ENCODE assay signal across 23 cellular contexts in genomic region chr2:165002638-165003037, GRCh38.
"Had no signal": no experiment of that assay in that cellular context is flagged by ENCODE, and none has a peak within 500 bp of the region (broad histone marks: within the 10 kb centered on the region; RNA-seq: fewer than 3 reads in every experiment).

No MANE protein-coding gene starts in this region.

- ATAC-seq: effector memory CD8-positive, alpha-beta T cell; left colon; left ventricle myocardium superior; lower lobe of right lung; mucosa of descending colon; naive thymus-derived CD4-positive, alpha-beta T cell; sciatic nerve; stimulated activated effector memory CD8-positive, alpha-beta T cell treated with anti-CD3 and anti-CD28 coated beads, Interleukin-12 subunit alpha, Interleukin-12 subunit beta, amount 100 ng/mL, for 72 hours had no signal

- DNase-seq: dermis blood vessel endothelial cell; effector memory CD8-positive, alpha-beta T cell; erythroblast; esophagus squamous epithelium; foreskin melanocyte; glutamatergic neuron; heart right ventricle; islet precursor cell; kidney glomerular epithelial cell; left colon; left ventricle myocardium superior; lower lobe of right lung; mucosa of descending colon; naive thymus-derived CD4-positive, alpha-beta T cell; stimulated activated CD4-positive, alpha-beta T cell treated with anti-CD3 and anti-CD28 coated beads, Interleukin-12 subunit alpha, Interleukin-12 subunit beta, amount 100 ng/mL, for 4 hours; stimulated activated CD4-positive, alpha-beta T cell treated with anti-CD3 and anti-CD28 coated beads, Interleukin-1b, Interleukin-23, amount 100 ng/mL, for 48 hours; stimulated activated CD4-positive, alpha-beta T cell treated with anti-CD3 and anti-CD28 coated beads, Interleukin-4, amount 100 ng/mL, for 24 hours; stimulated activated naive CD4-positive, alpha-beta T cell treated with Interleukin-2 at 50 U/mL for 16 hours; stomach; testis; tibial artery had no signal
